Comparison of ENCODE assay signal across 21 cellular contexts in the genomic region with DNA sequence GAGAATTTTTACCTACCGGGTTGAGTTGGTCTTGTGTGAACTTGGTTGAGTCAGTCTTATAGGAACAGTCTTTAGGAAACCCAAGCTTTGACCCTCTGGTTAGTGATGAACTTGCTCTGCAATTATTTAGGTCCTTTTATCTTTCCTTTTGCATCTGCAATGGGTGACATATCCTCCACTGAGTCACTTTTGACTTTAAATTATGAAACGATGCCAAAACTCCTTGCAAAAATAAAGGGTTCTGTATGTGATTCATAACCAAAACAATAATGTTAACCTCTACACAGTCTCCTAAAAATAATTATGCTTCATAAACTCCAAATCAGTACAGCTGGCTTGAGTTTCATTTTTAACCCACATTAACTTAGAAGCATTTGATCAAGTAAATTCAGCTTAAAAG.
DNase-seq lines count a peak whose midpoint lies in the region; ATAC-seq and TF ChIP-seq lines count a peak whose summit lies in the region.
"Had no signal": no experiment of that assay in that cellular context is flagged by ENCODE, and none has a peak within 500 bp of the region (broad histone marks: within the 10 kb centered on the region; RNA-seq: fewer than 3 reads in every experiment).

No MANE protein-coding gene starts in this region.

- no peak overlapping the region for H3K27ac ChIP-seq in endodermal cell (ENCODE audit: low read depth, low read length)

- peaks cover 11% of the 10 kb centered on the region for H3K4me1 Mint-ChIP-seq in endodermal cell
- no peaks in the 10 kb centered on the region for H3K4me1 Mint-ChIP-seq in activated naive CD8-positive, alpha-beta T cell treated with anti-CD3 and anti-CD28 coated beads, Interleukin-2, amount 50 U/mL, for 24 hours
- H3K4me1 Mint-ChIP-seq: CD8-positive, alpha-beta memory T cell; natural killer cell; stimulated activated naive B cell treated with anti-CD40 and anti-IgM and Interleukin-4, amounts not matched to agents 10 μg/mL and 1 μg/mL and 100 μg/mL, for 72 hours had no signal

- peaks cover 2% of the 10 kb centered on the region for H3K9me3 Mint-ChIP-seq in endodermal cell
- peaks cover 10% of the 10 kb centered on the region for H3K9me3 Mint-ChIP-seq in activated naive CD8-positive, alpha-beta T cell treated with anti-CD3 and anti-CD28 coated beads, Interleukin-2, amount 50 U/mL, for 24 hours

- H3K9ac ChIP-seq in endodermal cell (ENCODE audit: extremely low read depth, low read length, poor library complexity, severe bottlenecking), result no peak overlapping the region

- no peak overlapping the region for H3K4me3 ChIP-seq in AG09309 (ENCODE audit: control insufficient read depth, low read depth, low read length)
- H3K4me3 ChIP-seq in choroid plexus epithelial cell (ENCODE audit: low read depth, low read length), result no peak overlapping the region
- H3K4me3 ChIP-seq in kidney epithelial cell (ENCODE audit: low read depth, low read length), result no peak overlapping the region
- H3K4me3 ChIP-seq in endodermal cell (ENCODE audit: low read length), result no peak overlapping the region

- no peak overlapping the region for H3K4me3 Mint-ChIP-seq in endodermal cell
- H3K4me3 Mint-ChIP-seq in activated naive CD8-positive, alpha-beta T cell treated with anti-CD3 and anti-CD28 coated beads, Interleukin-2, amount 50 U/mL, for 24 hours, result no peak overlapping the region
- H3K4me3 Mint-ChIP-seq: activated naive CD4-positive, alpha-beta T cell treated with anti-CD3 and anti-CD28 coated beads for 36 hours; CD8-positive, alpha-beta memory T cell; effector memory CD8-positive, alpha-beta T cell; natural killer cell; stimulated activated naive B cell treated with anti-CD40 and anti-IgM and Interleukin-4, amounts not matched to agents 10 μg/mL and 1 μg/mL and 100 μg/mL, for 72 hours had no signal

- TF ChIP-seq CTCF in AG09309 (IDR thresholded peaks at IDR 0.05; ENCODE audit: control insufficient read depth, insufficient read depth, low read depth, low read length, missing control alignments) (no peak), choroid plexus epithelial cell (conservative IDR thresholded peaks at IDR 0.05; ENCODE audit: low read depth, low read length) (no peak), kidney epithelial cell (IDR thresholded peaks at IDR 0.05; ENCODE audit: insufficient read depth, low read length, poor library complexity, severe bottlenecking) (no peak), endodermal cell (conservative IDR thresholded peaks at IDR 0.05) (no peak)

- H3K4me1 ChIP-seq in endodermal cell (ENCODE audit: control insufficient read depth, insufficient read depth, low read length), result no peaks in the 10 kb centered on the region

- H3K27ac Mint-ChIP-seq in endodermal cell, result no peak overlapping the region
- H3K27ac Mint-ChIP-seq in activated naive CD8-positive, alpha-beta T cell treated with anti-CD3 and anti-CD28 coated beads, Interleukin-2, amount 50 U/mL, for 24 hours, result no peak overlapping the region
- H3K27ac Mint-ChIP-seq: activated naive CD4-positive, alpha-beta T cell treated with anti-CD3 and anti-CD28 coated beads for 36 hours; CD8-positive, alpha-beta memory T cell; effector memory CD8-positive, alpha-beta T cell; natural killer cell; stimulated activated naive B cell treated with anti-CD40 and anti-IgM and Interleukin-4, amounts not matched to agents 10 μg/mL and 1 μg/mL and 100 μg/mL, for 72 hours had no signal

- DNase-seq in AG09309 (ENCODE audit: low read depth), result peak; percentile 46
- DNase-seq in HT1080 (ENCODE audit: low read depth), result peak; percentile 52
- DNase-seq in choroid plexus epithelial cell (ENCODE audit: low read depth), result peak; percentile 16
- peak; percentile 18 for DNase-seq in kidney epithelial cell (ENCODE audit: low read depth)
- no peak for DNase-seq in NCI-H774 (lab: John Stamatoyannopoulos, UW)
- no peak for DNase-seq in endodermal cell
- no peak for DNase-seq in NCI-H1417 (lab: John Stamatoyannopoulos, UW)
- no peak for DNase-seq in activated naive CD8-positive, alpha-beta T cell treated with anti-CD3 and anti-CD28 coated beads, Interleukin-2, amount 50 U/mL, for 24 hours
- DNase-seq: activated CD4-positive, alpha-beta T cell treated with anti-CD3 and anti-CD28 coated beads for 1 hour; activated CD8-positive, alpha-beta memory T cell treated with anti-CD3 and anti-CD28 coated beads for 24 hours; activated naive CD4-positive, alpha-beta T cell treated with anti-CD3 and anti-CD28 coated beads for 36 hours; activated T-cell treated with anti-CD3 and anti-CD28 coated beads, Interleukin-2, amount 50 U/mL, for 48 hours; anterior cingulate cortex; CD8-positive, alpha-beta memory T cell; effector memory CD8-positive, alpha-beta T cell; kidney; mesendoderm; natural killer cell; NCI-H187; Right ventricle myocardium superior; stimulated activated naive B cell treated with anti-CD40 and anti-IgM and Interleukin-4, amounts not matched to agents 10 μg/mL and 1 μg/mL and 100 μg/mL, for 72 hours had no signal

- peaks cover 3% of the 10 kb centered on the region for H3K9me3 ChIP-seq in endodermal cell (ENCODE audit: control insufficient read depth, low read length)

- peaks cover 36% of the 10 kb centered on the region for H3K27me3 Mint-ChIP-seq in endodermal cell (ENCODE audit: insufficient read depth)
- H3K27me3 Mint-ChIP-seq in activated naive CD8-positive, alpha-beta T cell treated with anti-CD3 and anti-CD28 coated beads, Interleukin-2, amount 50 U/mL, for 24 hours, result no peaks in the 10 kb centered on the region
- H3K27me3 Mint-ChIP-seq: CD8-positive, alpha-beta memory T cell; effector memory CD8-positive, alpha-beta T cell; stimulated activated naive B cell treated with anti-CD40 and anti-IgM and Interleukin-4, amounts not matched to agents 10 μg/mL and 1 μg/mL and 100 μg/mL, for 72 hours had no signal

- H3K27me3 ChIP-seq in kidney epithelial cell (ENCODE audit: control insufficient read depth, insufficient read depth, low read length) (no peaks in the 10 kb centered on the region), endodermal cell (ENCODE audit: control insufficient read depth, insufficient read depth, low read length, poor library complexity, severe bottlenecking) (no peaks in the 10 kb centered on the region)

- H3K36me3 Mint-ChIP-seq in endodermal cell (ENCODE audit: low read depth), result no peaks in the 10 kb centered on the region
- no peaks in the 10 kb centered on the region for H3K36me3 Mint-ChIP-seq in activated naive CD8-positive, alpha-beta T cell treated with anti-CD3 and anti-CD28 coated beads, Interleukin-2, amount 50 U/mL, for 24 hours (ENCODE audit: low read depth)
- H3K36me3 Mint-ChIP-seq: CD8-positive, alpha-beta memory T cell; natural killer cell; stimulated activated naive B cell treated with anti-CD40 and anti-IgM and Interleukin-4, amounts not matched to agents 10 μg/mL and 1 μg/mL and 100 μg/mL, for 72 hours had no signal

- 89 to 100% methylated on average over 1 to 2 of the region's 2 CpGs for WGBS in endodermal cell (ENCODE audit: insufficient coverage in 1 of 2, insufficient read length in 1 of 2), 2 experiments

- no peaks in the 10 kb centered on the region for H3K36me3 ChIP-seq in kidney epithelial cell (ENCODE audit: control insufficient read depth, insufficient read depth, low read length)
- no peaks in the 10 kb centered on the region for H3K36me3 ChIP-seq in endodermal cell (ENCODE audit: control insufficient read depth, insufficient read depth, low read length)

- no peak for ATAC-seq in activated naive CD8-positive, alpha-beta T cell treated with anti-CD3 and anti-CD28 coated beads, Interleukin-2, amount 50 U/mL, for 24 hours
- ATAC-seq: effector memory CD8-positive, alpha-beta T cell; natural killer cell; stimulated activated naive B cell treated with anti-CD40 and anti-IgM and Interleukin-4, amounts not matched to agents 10 μg/mL and 1 μg/mL and 100 μg/mL, for 72 hours had no signal

Comparison
In these comparisons a context has a peak if more than half of its experiments do, and no peak if none do; other contexts are left out.
1. DNase-seq: peak in AG09309 (single experiment), HT1080 (single experiment), choroid plexus epithelial cell (single experiment) and kidney epithelial cell (single experiment); none in NCI-H774 (single experiment), endodermal cell (single experiment), NCI-H1417 (0 of 3) and activated naive CD8-positive, alpha-beta T cell treated with anti-CD3 and anti-CD28 coated beads, Interleukin-2, amount 50 U/mL, for 24 hours (single experiment).